In the genomic region with DNA sequence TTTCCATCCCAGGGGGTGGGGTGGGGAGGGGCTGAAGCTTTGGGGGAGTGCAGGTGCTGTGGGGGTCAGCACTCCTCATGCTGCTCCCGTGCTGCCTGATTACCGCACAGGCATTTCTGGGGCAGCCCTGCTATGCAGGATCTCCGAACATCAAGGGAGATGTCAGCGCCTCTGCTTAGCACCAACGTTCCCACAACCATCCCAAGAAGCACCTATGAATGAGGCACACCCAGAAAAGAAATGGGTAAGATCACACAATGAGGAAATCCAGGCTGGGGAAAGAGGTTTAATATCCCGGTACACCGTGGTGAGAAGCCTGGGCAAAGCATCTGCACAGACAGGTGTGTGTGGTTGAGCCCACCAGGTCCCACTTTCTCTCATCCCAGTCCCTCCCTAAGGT, we compare ENCODE assay signal across 29 cellular contexts.
"Had no signal": no experiment of that assay in that cellular context is flagged by ENCODE, and none has a peak within 500 bp of the region (broad histone marks: within the 10 kb centered on the region; RNA-seq: fewer than 3 reads in every experiment).

No MANE protein-coding gene starts in this region.

- H3K27me3 ChIP-seq: esophagus squamous epithelium, ovary, right lobe of liver, suprapubic skin, transverse colon, upper lobe of right lung, uterus had no signal

- H3K36me3 ChIP-seq: ovary, uterus had no signal

- H3K9me3 ChIP-seq: esophagus squamous epithelium, heart right ventricle, left lung, ovary, right lobe of liver, suprapubic skin, transverse colon, upper lobe of right lung, uterus had no signal

- H3K27me3 Mint-ChIP-seq: stimulated activated naive CD8-positive, alpha-beta T cell treated with anti-CD3 and anti-CD28 coated beads, Interleukin-15, amount 100 ng/mL, for 72 hours had no signal

- DNase-seq: effector memory CD4-positive, alpha-beta T cell; erythroblast; esophagus squamous epithelium; foreskin melanocyte; glutamatergic neuron; heart right ventricle; hippocampal formation; left cardiac atrium; left lung; mesendoderm; naive thymus-derived CD8-positive, alpha-beta T cell; nephron progenitor cell; ovary; retina; right lobe of liver; stimulated activated CD4-positive, alpha-beta T cell treated with anti-CD3 and anti-CD28 coated beads, Interleukin-12 subunit alpha, Interleukin-12 subunit beta, amount 100 ng/mL, for 4 hours; stimulated activated CD4-positive, alpha-beta T cell treated with anti-CD3 and anti-CD28 coated beads, Interleukin-1b, Interleukin-23, amount 100 ng/mL, for 48 hours; stimulated activated CD4-positive, alpha-beta T cell treated with anti-CD3 and anti-CD28 coated beads, Interleukin-4, amount 100 ng/mL, for 1 hour; stimulated activated CD8-positive, alpha-beta memory T cell treated with anti-CD3 and anti-CD28 coated beads, Interleukin-4, amount 100 ng/mL, for 48 hours; stimulated activated naive CD4-positive, alpha-beta T cell; stimulated activated naive CD8-positive, alpha-beta T cell treated with anti-CD3 and anti-CD28 coated beads, Interleukin-15, amount 100 ng/mL, for 72 hours; transverse colon; upper lobe of right lung; uterus had no signal

- H3K27ac ChIP-seq: esophagus squamous epithelium, left lung, ovary, right lobe of liver, suprapubic skin, transverse colon, upper lobe of right lung, uterus had no signal

- H3K4me1 ChIP-seq: right lobe of liver, upper lobe of right lung, uterus had no signal

- H3K4me2 ChIP-seq: smooth muscle cell had no signal

- H3K9me3 Mint-ChIP-seq: naive thymus-derived CD8-positive, alpha-beta T cell; nephron progenitor cell; stimulated activated naive CD8-positive, alpha-beta T cell treated with anti-CD3 and anti-CD28 coated beads, Interleukin-15, amount 100 ng/mL, for 72 hours had no signal

- H3K4me3 Mint-ChIP-seq: naive thymus-derived CD8-positive, alpha-beta T cell; nephron progenitor cell; stimulated activated naive CD8-positive, alpha-beta T cell treated with anti-CD3 and anti-CD28 coated beads, Interleukin-15, amount 100 ng/mL, for 72 hours had no signal

- FAIRE-seq: colon, endothelial cell of umbilical vein, islet of Langerhans had no signal

- H3K4me3 ChIP-seq: esophagus squamous epithelium, heart right ventricle, left lung, ovary, right lobe of liver, smooth muscle cell, suprapubic skin, transverse colon, upper lobe of right lung, uterus had no signal
